ENCODE assay signal across 13 cellular contexts in genomic region chr11:59199546-59200420, GRCh38. TPM values are rescaled to one million over a fixed set of nuclear protein-coding genes. Genes with fewer than 3 reads are reported as not detected.
DNase-seq lines count a peak whose midpoint lies in the region; ATAC-seq, FAIRE-seq and TF ChIP-seq lines count a peak whose summit lies in the region.
"Had no signal": no experiment of that assay in that cellular context is flagged by ENCODE, and none has a peak within 500 bp of the region (broad histone marks: within the 10 kb centered on the region; RNA-seq: fewer than 3 reads in every experiment).

No MANE protein-coding gene starts in this region.

- no peak for TF ChIP-seq EP300 in suprapubic skin (IDR thresholded peaks at IDR 0.05)

- H3K4me1 ChIP-seq in SJSA1 (replicated peaks) (peaks cover 62% of the 10 kb centered on the region), suprapubic skin (no peaks in the 10 kb centered on the region)
- H3K4me1 ChIP-seq: foreskin keratinocyte had no signal

- no peak overlapping the region for H3K4me3 ChIP-seq in SJSA1
- H3K4me3 ChIP-seq in suprapubic skin: no peak overlapping the region

- TF ChIP-seq CTCF in suprapubic skin (IDR thresholded peaks at IDR 0.05): no peak

- H3K36me3 ChIP-seq in SJSA1 (peaks cover 62% of the 10 kb centered on the region), suprapubic skin (peaks cover 8% of the 10 kb centered on the region)

- WGBS in suprapubic skin: 73% methylated on average over 14 of the region's 14 CpGs

- H3K27me3 ChIP-seq in SJSA1 (replicated peaks): no peaks in the 10 kb centered on the region
- no peaks in the 10 kb centered on the region for H3K27me3 ChIP-seq in suprapubic skin
- H3K27me3 ChIP-seq: foreskin keratinocyte had no signal

- FAIRE-seq in urothelium cell line (lab: Jason Lieb, UNC): no peak
- FAIRE-seq: HTR-8/SVneo had no signal

- peak; percentile 49 for ATAC-seq in GM21717 (IDR thresholded peaks at IDR 0.05; ENCODE audit: unreplicated experiment)
- ATAC-seq: foreskin keratinocyte had no signal

- DNase-seq in activated CD4-positive, alpha-beta T cell treated with anti-CD3 and anti-CD28 coated beads for 48 hours: peak; percentile 40
- DNase-seq in activated CD4-positive, alpha-beta T cell treated with anti-CD3 and anti-CD28 coated beads, Interleukin-2, amount 50 U/mL, for 1 hour: no peak
- DNase-seq in SJSA1 (ENCODE audit: low read depth in 1 of 2, low spot score in 2 of 2) (no peak), suprapubic skin (ENCODE audit: low spot score in 2 of 2) (no peak), urothelium cell line (ENCODE audit: low spot score) (no peak), NCI-H2227 treated with DMSO at 0.1 percent for 48 hours (lab: John Stamatoyannopoulos, UW) (no peak)
- peak; percentile 11 to 21 for DNase-seq in stimulated activated CD4-positive, alpha-beta T cell treated with anti-CD3 and anti-CD28 coated beads, Interleukin-4, amount 100 ng/mL, for 4 hours
- DNase-seq: ACHN, foreskin keratinocyte, mesenchymal stem cell, NCI-H526 had no signal

- H3K27ac ChIP-seq in SJSA1 (peak overlapping the region; percentile 84), suprapubic skin (no peak overlapping the region)
- H3K27ac ChIP-seq: foreskin keratinocyte had no signal

- no peaks in the 10 kb centered on the region for H3K9me3 ChIP-seq in SJSA1 (replicated peaks)
- H3K9me3 ChIP-seq in suprapubic skin: no peaks in the 10 kb centered on the region

- no peak for TF ChIP-seq POLR2A in suprapubic skin (IDR thresholded peaks at IDR 0.05)

RNA-seq across cellular contexts. Expression of gene MPEG1, which starts 12.9 kb away (rescaled TPM):
- not detected in 2 replicates for total RNA-seq in SJSA1 (2014; rRNA removed; shearing (Covaris generic))
- 1 to 10 TPM; 2.3 to 4.5 (median 2.9) TPM for total RNA-seq in suprapubic skin
- total RNA-seq: foreskin keratinocyte had no signal

RNA-seq across cellular contexts. Expression of gene DTX4, which starts 27.9 kb away (rescaled TPM):
- total RNA-seq in SJSA1 (2014; rRNA removed; shearing (Covaris generic)): 4.1 and 7.6 TPM in 2 replicates
- 10 to 100 TPM in 1 of 4 donors, 1 to 10 TPM in 3; 8.3 to 11.5 (median 8.9) TPM for total RNA-seq in suprapubic skin

RNA-seq across cellular contexts. Expression of gene FAM111A, which starts 57.1 kb away (rescaled TPM):
- 70.0 and 108 TPM in 2 replicates for total RNA-seq in SJSA1 (2014; rRNA removed; shearing (Covaris generic))
- 10 to 100 TPM; 12.5 to 55.7 (median 21.6) TPM for total RNA-seq in suprapubic skin

Comparison
In these comparisons a context has a peak if more than half of its experiments do, and no peak if none do; other contexts are left out.
1. DNase-seq: peak in activated CD4-positive, alpha-beta T cell treated with anti-CD3 and anti-CD28 coated beads for 48 hours (single experiment) and stimulated activated CD4-positive, alpha-beta T cell treated with anti-CD3 and anti-CD28 coated beads, Interleukin-4, amount 100 ng/mL, for 4 hours (2 of 2); none in activated CD4-positive, alpha-beta T cell treated with anti-CD3 and anti-CD28 coated beads, Interleukin-2, amount 50 U/mL, for 1 hour (single experiment), SJSA1 (0 of 2), suprapubic skin (0 of 2), urothelium cell line (single experiment) and NCI-H2227 treated with DMSO at 0.1 percent for 48 hours (single experiment).